Comparison of ENCODE assay signal across 27 cellular contexts in genomic region chr9:71675129-71675856, GRCh38.
DNase-seq lines count a peak whose midpoint lies in the region; ATAC-seq, FAIRE-seq and TF ChIP-seq lines count a peak whose summit lies in the region.
"Had no signal": no experiment of that assay in that cellular context is flagged by ENCODE, and none has a peak within 500 bp of the region (broad histone marks: within the 10 kb centered on the region; RNA-seq: fewer than 3 reads in every experiment).

No MANE protein-coding gene starts in this region.

- FAIRE-seq in HepG2 (lab: Jason Lieb, UNC): no peak
- FAIRE-seq: HTR-8/SVneo had no signal

- no peak for TF ChIP-seq RAD21 in HepG2 (CRISPR knock-in tag; IDR thresholded peaks at IDR 0.05)

- H2BK5ac ChIP-seq in mesenchymal stem cell (ENCODE audit: low read depth, low read length, poor library complexity, severe bottlenecking): no peak overlapping the region

- no TSS peak for BruUV-seq in HepG2 (replicated peaks; lab: Mats Ljungman, UMichigan)

- no peak overlapping the region for H3K18ac ChIP-seq in mesenchymal stem cell (ENCODE audit: low read depth in 1 of 2, low read length in 2 of 2)

- no peak for ATAC-seq in HepG2
- ATAC-seq in right lobe of liver: no peak
- ATAC-seq: activated CD4-positive, alpha-beta T cell treated with anti-CD3 and anti-CD28 coated beads for 36 hours; CD8-positive, alpha-beta T cell; SK-N-SH treated with all-trans-retinoic acid at 6 μM for 48 hours; T-helper 17 cell had no signal

- H4K91ac ChIP-seq in mesenchymal stem cell (ENCODE audit: low read length): peak overlapping the region; percentile 28

- CTCF ChIA-PET in HepG2 (lab: Yijun Ruan, JAX; ENCODE audit: low intra/inter-chr PET ratio, low total read pairs): no interaction called here

- DNase-seq in HepG2 (ENCODE audit: low spot score): no peak
- no peak for DNase-seq in right lobe of liver
- DNase-seq in colonic mucosa: peak; percentile 47
- no peak for DNase-seq in mesenchymal stem cell
- no peak for DNase-seq in stimulated activated CD4-positive, alpha-beta T cell treated with anti-CD3 and anti-CD28 coated beads, Interleukin-4, amount 100 ng/mL, for 24 hours
- DNase-seq in ACHN: no peak
- DNase-seq in GM10266 (ENCODE audit: extremely low spot score): no peak
- DNase-seq in foreskin fibroblast: no peak
- DNase-seq: activated CD4-positive, alpha-beta T cell treated with anti-CD3 and anti-CD28 coated beads for 36 hours; activated CD8-positive, alpha-beta memory T cell treated with anti-CD3 and anti-CD28 coated beads for 24 hours; activated gamma-delta T cell; activated naive CD8-positive, alpha-beta T cell treated with anti-CD3 and anti-CD28 coated beads, Interleukin-2, amount 10 ng/mL, durations not matched to agents 7 days and 5 days; activated T-cell treated with anti-CD3 and anti-CD28 coated beads, Interleukin-2, amount 50 U/mL, for 1 hour; CD8-positive, alpha-beta T cell; cortex of kidney; DMS 273 treated with DMSO at 0.1 percent for 48 hours; islet precursor cell; KG1; NCI-H1436 treated with DMSO at 0.1 percent for 48 hours; NCI-H2107; T-helper 17 cell had no signal

- no peak overlapping the region for H3K23ac ChIP-seq in mesenchymal stem cell (ENCODE audit: low read length in 2 of 2)

- H2AFZ ChIP-seq in HepG2 (ENCODE audit: low read length) (no peak overlapping the region), mesenchymal stem cell (ENCODE audit: low read depth, low read length) (no peak overlapping the region)
- H2AFZ ChIP-seq: parathyroid adenoma had no signal

- TF ChIP-seq CTCF in HepG2 (CRISPR knock-in tag; IDR thresholded peaks at IDR 0.05) (no peak), right lobe of liver (IDR thresholded peaks at IDR 0.05) (no peak), colonic mucosa (IDR thresholded peaks at IDR 0.05) (no peak), GM10266 (IDR thresholded peaks at IDR 0.05; ENCODE audit: control insufficient read depth, insufficient read depth, low read depth, missing control alignments) (no peak), foreskin fibroblast (IDR thresholded peaks at IDR 0.05; ENCODE audit: low read depth, low read length) (no peak)

- H3K14ac ChIP-seq in mesenchymal stem cell (ENCODE audit: low read length in 2 of 2): no peak overlapping the region

- no peak overlapping the region for H2BK120ac ChIP-seq in mesenchymal stem cell (ENCODE audit: low read depth, low read length)

- no peak overlapping the region for H4K8ac ChIP-seq in mesenchymal stem cell (ENCODE audit: low read length)

- H3K36me3 ChIP-seq in HepG2 (replicated peaks in 1 of 2; ENCODE audit: control insufficient read depth in 1 of 2, insufficient read depth in 2 of 2, low read length in 2 of 2): no peaks in the 10 kb centered on the region
- H3K36me3 ChIP-seq in right lobe of liver: no peaks in the 10 kb centered on the region
- H3K36me3 ChIP-seq in colonic mucosa: no peaks in the 10 kb centered on the region
- H3K36me3 ChIP-seq in mesenchymal stem cell (ENCODE audit: control insufficient read depth in 1 of 2, insufficient read depth in 2 of 2, low read depth in 1 of 2, low read length in 2 of 2): no peaks in the 10 kb centered on the region
- H3K36me3 ChIP-seq: ascending aorta, HAP-1 had no signal

- H3K4me2 ChIP-seq in HepG2 (ENCODE audit: low read depth, low read length) (no peak overlapping the region), mesenchymal stem cell (ENCODE audit: low read length, poor library complexity, severe bottlenecking) (no peak overlapping the region)

- intact Hi-C loops in HepG2 (cut with micrococcal nuclease; ENCODE audit: unreplicated experiment) (loop anchor here (10.0 kb wide), 1 partner anchor 240 kb away; the partner anchor contains the start of genes ABHD17B and C9orf85), right lobe of liver (cut with DNase I) (no loop called here), colonic mucosa (cut with DNase I) (no loop called here)

- TF ChIP-seq EP300 in HepG2 (IDR thresholded peaks at IDR 0.05; ENCODE audit: low read depth in 2 of 2, low read length in 2 of 2) (no peak), HepG2 (CRISPR knock-in tag; IDR thresholded peaks at IDR 0.05; ENCODE audit: borderline replicate concordance) (no peak)

- peaks cover 1% of the 10 kb centered on the region for H3K79me1 ChIP-seq in mesenchymal stem cell (replicated peaks; ENCODE audit: low read length, poor library complexity, severe bottlenecking)

- H4K20me1 ChIP-seq in HepG2 (ENCODE audit: insufficient read depth, low read length): no peaks in the 10 kb centered on the region

- H2AK5ac ChIP-seq in mesenchymal stem cell (ENCODE audit: low read length, severe bottlenecking): peak overlapping the region; percentile 51

- in situ Hi-C loops in HepG2 (cut with HindIII; ENCODE audit: extremely low pct_ligation_motif_present, low pct_unique_long_range_greater_than_20kb) (no loop called here), ACHN (cut with HindIII; ENCODE audit: low pct_ligation_motif_present, low pct_unique_long_range_greater_than_20kb, low sequenced_read_pairs) (no loop called here)

- 80% methylated on average over 2 of the region's 3 CpGs for WGBS in HepG2 (ENCODE audit: low lambda C conversion rate)
- WGBS in right lobe of liver (ENCODE audit: insufficient coverage, low coverage, low lambda C conversion rate, missing lambda C conversion rate): 50% methylated on average over 1 of the region's 3 CpGs
- 43% methylated on average over 2 of the region's 3 CpGs for WGBS in mesenchymal stem cell

- TF ChIP-seq POLR2A in HepG2 (IDR thresholded peaks at IDR 0.05; ENCODE audit: insufficient read depth in 1 of 2, low read depth in 2 of 2, low read length in 2 of 2): no peak
- no peak for TF ChIP-seq POLR2A in right lobe of liver (IDR thresholded peaks at IDR 0.05)

- H3K4me1 ChIP-seq in HepG2 (ENCODE audit: insufficient read depth, low read length) (peaks cover 59% of the 10 kb centered on the region), right lobe of liver (peaks cover 0 to 47% (median 21%) of the 10 kb centered on the region in 4 donors), colonic mucosa (peaks cover 5% of the 10 kb centered on the region), mesenchymal stem cell (ENCODE audit: control insufficient read depth, insufficient read depth, low read depth, low read length) (peaks cover 6% of the 10 kb centered on the region)
- H3K4me1 ChIP-seq: HAP-1 had no signal

- POLR2A ChIA-PET in HepG2 (lab: Yijun Ruan, JAX): no interaction called here

- H3K27ac ChIP-seq in HepG2 (ENCODE audit: extremely low read length, insufficient read depth, low read length) (no peak overlapping the region), right lobe of liver (no peak overlapping the region), colonic mucosa (peak overlapping the region; percentile 29), mesenchymal stem cell (ENCODE audit: low read length, poor library complexity, severe bottlenecking) (no peak overlapping the region)
- H3K27ac ChIP-seq: 22Rv1, ascending aorta, parathyroid adenoma had no signal

- no peak overlapping the region for H2BK12ac ChIP-seq in mesenchymal stem cell (ENCODE audit: low read length in 2 of 2)

- H3K27me3 ChIP-seq in HepG2 (ENCODE audit: control insufficient read depth in 1 of 2, insufficient read depth in 2 of 2, low read length in 2 of 2): no peaks in the 10 kb centered on the region; a peak in 1 of 5 replicates
- no peaks in the 10 kb centered on the region for H3K27me3 ChIP-seq in right lobe of liver
- H3K27me3 ChIP-seq in colonic mucosa: no peaks in the 10 kb centered on the region
- H3K27me3 ChIP-seq in mesenchymal stem cell (ENCODE audit: control insufficient read depth in 1 of 2, insufficient read depth in 1 of 2, low read length in 2 of 2): no peaks in the 10 kb centered on the region
- H3K27me3 ChIP-seq: ascending aorta had no signal

- H3K79me2 ChIP-seq in HepG2 (ENCODE audit: insufficient read depth, low read length): no peaks in the 10 kb centered on the region
- H3K79me2 ChIP-seq: parathyroid adenoma had no signal

- H3K9ac ChIP-seq in HepG2 (ENCODE audit: insufficient read depth, low read depth, low read length) (no peak overlapping the region), colonic mucosa (ENCODE audit: low read depth in 2 of 2, low read length in 2 of 2) (no peak overlapping the region), mesenchymal stem cell (ENCODE audit: low read length) (no peak overlapping the region)
- H3K9ac ChIP-seq: parathyroid adenoma had no signal

- H2BK15ac ChIP-seq in mesenchymal stem cell (ENCODE audit: low read depth, poor library complexity, severe bottlenecking): no peak overlapping the region

- no peak overlapping the region for H3K4ac ChIP-seq in mesenchymal stem cell (ENCODE audit: low read depth in 1 of 2, low read length in 2 of 2)

- H3K4me3 ChIP-seq in HepG2 (replicated peaks in 1 of 3; ENCODE audit: insufficient read depth in 1 of 3, low read depth in 2 of 3, low read length in 3 of 3) (no peak overlapping the region), right lobe of liver (no peak overlapping the region), colonic mucosa (no peak overlapping the region), mesenchymal stem cell (ENCODE audit: insufficient read depth in 1 of 2, low read depth in 1 of 2, low read length in 2 of 2) (no peak overlapping the region), foreskin fibroblast (ENCODE audit: low read depth in 1 of 2, low read length in 2 of 2) (no peak overlapping the region)
- H3K4me3 ChIP-seq: ascending aorta, HAP-1 had no signal

- H3K9me3 ChIP-seq in HepG2 (ENCODE audit: low read length) (peaks cover 8% of the 10 kb centered on the region; the same call in 1 of the 2 replicates), right lobe of liver (no peaks in the 10 kb centered on the region), colonic mucosa (no peaks in the 10 kb centered on the region), mesenchymal stem cell (ENCODE audit: control insufficient read depth, low read length) (peaks cover 4% of the 10 kb centered on the region)
- H3K9me3 ChIP-seq: ascending aorta, HAP-1 had no signal

TF ChIP-seq in HepG2, 621 proteins besides CTCF, POLR2A, EP300 and RAD21:
- no peak for TF ChIP-seq BCL3 (CRISPR knock-in tag; IDR thresholded peaks at IDR 0.05)
- no peak for TF ChIP-seq NFYB (CRISPR knock-in tag; IDR thresholded peaks at IDR 0.05)
- peak; percentile 69 for TF ChIP-seq AGO2 (optimal IDR thresholded peaks at IDR 0.05; ENCODE audit: low read depth, low read length)
- no peak for TF ChIP-seq PHF21A (CRISPR knock-in tag; IDR thresholded peaks at IDR 0.05)
